ENCODE assay signal across 27 cellular contexts in the genomic region with DNA sequence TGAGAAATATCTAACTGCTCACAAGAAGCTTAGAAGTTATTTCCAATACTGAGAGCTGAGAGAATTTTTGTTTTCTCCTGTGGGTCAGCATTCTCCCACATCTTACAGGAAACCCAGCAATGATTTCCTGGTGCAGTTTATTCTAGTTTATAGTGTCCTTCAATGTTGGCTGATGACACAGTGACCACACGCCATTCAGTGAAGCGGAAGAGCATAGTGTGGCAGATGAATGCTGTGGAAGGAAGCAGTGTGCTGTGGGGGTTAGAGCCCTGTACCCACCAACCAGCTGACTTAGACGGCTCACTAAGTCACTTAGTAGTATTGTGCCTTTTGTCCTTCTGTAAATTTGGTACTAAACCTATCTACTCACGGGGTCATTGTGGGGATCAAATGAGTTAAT. TPM values are rescaled to one million over a fixed set of nuclear protein-coding genes. Genes with fewer than 3 reads are reported as not detected.
DNase-seq lines count a peak whose midpoint lies in the region; ATAC-seq, FAIRE-seq and TF ChIP-seq lines count a peak whose summit lies in the region.
"Had no signal": no experiment of that assay in that cellular context is flagged by ENCODE, and none has a peak within 500 bp of the region (broad histone marks: within the 10 kb centered on the region; RNA-seq: fewer than 3 reads in every experiment).

No MANE protein-coding gene starts in this region.

- H3K56ac ChIP-seq in H1 (replicated peaks; ENCODE audit: insufficient read length, low read depth, low read length) = no peak overlapping the region

- no peak for TF ChIP-seq CTCF in right lobe of liver (IDR thresholded peaks at IDR 0.05)
- no peak for TF ChIP-seq CTCF in HepG2 (CRISPR knock-in tag; IDR thresholded peaks at IDR 0.05)
- no peak for TF ChIP-seq CTCF in H1 (IDR thresholded peaks at IDR 0.05; ENCODE audit: control extremely low read depth in 1 of 3, insufficient read depth in 1 of 3, low read depth in 1 of 3, low read length in 3 of 3)
- TF ChIP-seq CTCF in mucosa of descending colon (IDR thresholded peaks at IDR 0.05) = no peak
- no peak for TF ChIP-seq CTCF in type B pancreatic cell (conservative IDR thresholded peaks at IDR 0.05)

- H3K36me3 ChIP-seq in right lobe of liver = no peaks in the 10 kb centered on the region
- H3K36me3 ChIP-seq in HepG2 (replicated peaks in 1 of 2; ENCODE audit: control insufficient read depth in 1 of 2, insufficient read depth in 2 of 2, low read length in 2 of 2) = no peaks in the 10 kb centered on the region
- no peaks in the 10 kb centered on the region for H3K36me3 ChIP-seq in H1 (ENCODE audit: control insufficient read depth in 2 of 4, insufficient read depth in 4 of 4, low read length in 3 of 4)
- H3K36me3 ChIP-seq in mucosa of descending colon (ENCODE audit: low read depth) = no peaks in the 10 kb centered on the region
- H3K36me3 ChIP-seq: BE2C, MG63 had no signal

- H4K91ac ChIP-seq in H1 (replicated peaks; ENCODE audit: insufficient read length, low read length) = no peak overlapping the region

- H3K36me3 Mint-ChIP-seq in type B pancreatic cell = no peaks in the 10 kb centered on the region
- H3K36me3 Mint-ChIP-seq: CD14-positive monocyte; CD8-positive, alpha-beta memory T cell had no signal

- no peak overlapping the region for H2BK120ac ChIP-seq in H1 (replicated peaks; ENCODE audit: low read depth, low read length)

- POLR2A ChIA-PET in HepG2 (lab: Yijun Ruan, JAX) = no interaction called here
- POLR2A ChIA-PET in H1 (lab: Charles Lee; ENCODE audit: partially characterized antibody) = interaction anchor here (0.5 kb wide), 1 partner anchor 633 kb away, joined by 4 read pairs; no protein-coding TSS in a partner anchor

- no peak overlapping the region for H2AFZ ChIP-seq in HepG2 (ENCODE audit: low read length)
- H2AFZ ChIP-seq in H1 (ENCODE audit: low read length) = no peak overlapping the region

- FAIRE-seq in HepG2 (lab: Jason Lieb, UNC) (no peak), H1 (lab: Jason Lieb, UNC) (no peak)
- FAIRE-seq: GM12892, GM19239, H54 had no signal

- H3K79me2 ChIP-seq in HepG2 (ENCODE audit: insufficient read depth, low read length) (no peaks in the 10 kb centered on the region), H1 (ENCODE audit: control insufficient read depth in 1 of 2, insufficient read depth in 2 of 2, low read length in 2 of 2) (peaks cover 0 to 3% of the 10 kb centered on the region in 2 experiments; a peak in 1 of 4 replicates)

- H3K9ac ChIP-seq in HepG2 (ENCODE audit: insufficient read depth, low read depth, low read length) = no peak overlapping the region
- H3K9ac ChIP-seq in H1 (replicated peaks in 1 of 4; ENCODE audit: extremely low read depth in 1 of 4, low read depth in 3 of 4, low read length in 3 of 4) = no peak overlapping the region; a peak in 1 of 7 replicates

- TF ChIP-seq EP300 in HepG2 (IDR thresholded peaks at IDR 0.05; ENCODE audit: low read depth in 2 of 2, low read length in 2 of 2) = no peak
- TF ChIP-seq EP300 in HepG2 (CRISPR knock-in tag; IDR thresholded peaks at IDR 0.05; ENCODE audit: borderline replicate concordance) = no peak
- no peak for TF ChIP-seq EP300 in H1 (IDR thresholded peaks at IDR 0.05; ENCODE audit: borderline replicate concordance in 1 of 2, low read depth in 2 of 2, low read length in 2 of 2)

- H3K79me1 ChIP-seq in H1 (ENCODE audit: low read depth, low read length) = no peaks in the 10 kb centered on the region

- peak overlapping the region in 1 of 3 donors; percentile 15 for H3K27ac ChIP-seq in right lobe of liver
- H3K27ac ChIP-seq in HepG2 (ENCODE audit: extremely low read length, insufficient read depth, low read length) = no peak overlapping the region
- H3K27ac ChIP-seq in H1 (ENCODE audit: low read depth, low read length) = no peak overlapping the region
- H3K27ac ChIP-seq: 22Rv1 had no signal

- BruUV-seq in HepG2 (replicated peaks; lab: Mats Ljungman, UMichigan) = no TSS peak

- ATAC-seq in right lobe of liver (peak; percentile 57 to 71 (median 62)), HepG2 (no peak), mucosa of descending colon (peak; percentile 10), Right ventricle myocardium superior (ENCODE audit: poor library complexity) (no peak)

- H3K4ac ChIP-seq in H1 (replicated peaks; ENCODE audit: insufficient read length, low read depth, low read length) = no peak overlapping the region

- TF ChIP-seq RAD21 in HepG2 (CRISPR knock-in tag; IDR thresholded peaks at IDR 0.05) = no peak
- TF ChIP-seq RAD21 in H1 (IDR thresholded peaks at IDR 0.05 in 1 of 2, conservative IDR thresholded peaks at IDR 0.05 in 1 of 2; ENCODE audit: low read depth in 2 of 2, low read length in 2 of 2) = no peak

- H3K18ac ChIP-seq in H1 (ENCODE audit: extremely low read depth, low read length) = no peak overlapping the region

- CTCF ChIA-PET in HepG2 (lab: Yijun Ruan, JAX; ENCODE audit: low intra/inter-chr PET ratio, low total read pairs) = no interaction called here
- CTCF ChIA-PET in H1 (lab: Charles Lee; ENCODE audit: partially characterized antibody) = interaction anchor here (0.6 to 1.1 kb wide), 2 partner anchors 12 to 209 kb away, joined by 3 to 4 read pairs; no protein-coding TSS in a partner anchor

- in situ Hi-C loops in HepG2 (cut with HindIII; ENCODE audit: extremely low pct_ligation_motif_present, low pct_unique_long_range_greater_than_20kb) = no loop called here

- H3K4me2 ChIP-seq in HepG2 (ENCODE audit: low read depth, low read length) (no peak overlapping the region), H1 (ENCODE audit: insufficient read depth in 1 of 2, low read depth in 2 of 2, low read length in 2 of 2) (no peak overlapping the region; a peak in 1 of 4 replicates)

- TF ChIP-seq POLR2A in right lobe of liver (IDR thresholded peaks at IDR 0.05) (peak; percentile 14), HepG2 (IDR thresholded peaks at IDR 0.05; ENCODE audit: insufficient read depth in 1 of 2, low read depth in 2 of 2, low read length in 2 of 2) (no peak), H1 (IDR thresholded peaks at IDR 0.05; ENCODE audit: control extremely low read depth in 1 of 2, low read depth in 2 of 2, low read length in 2 of 2) (no peak)

- no peak overlapping the region for H3K27ac Mint-ChIP-seq in type B pancreatic cell
- H3K27ac Mint-ChIP-seq: CD14-positive monocyte had no signal

- no peak overlapping the region for H4K8ac ChIP-seq in H1 (ENCODE audit: extremely low read depth, insufficient read depth, low read length)

- H3K27me3 Mint-ChIP-seq in type B pancreatic cell = peaks cover 57% of the 10 kb centered on the region

- H4K5ac ChIP-seq in H1 (ENCODE audit: insufficient read length, low read depth, low read length) = no peak overlapping the region

- no peak overlapping the region for H2AK5ac ChIP-seq in H1 (ENCODE audit: low read depth, low read length)

- no peak overlapping the region for H2BK5ac ChIP-seq in H1 (ENCODE audit: low read depth, low read length)

- DNase-seq in right lobe of liver = no peak
- DNase-seq in HepG2 (ENCODE audit: low spot score) = no peak
- DNase-seq in H1 (ENCODE audit: low read depth in 1 of 2, low spot score in 2 of 2) = no peak
- no peak for DNase-seq in mucosa of descending colon
- DNase-seq in type B pancreatic cell (ENCODE audit: extremely low spot score, unreplicated experiment) = no peak
- no peak for DNase-seq in AG20443 (ENCODE audit: low spot score)
- DNase-seq in NOMO-1 (lab: John Stamatoyannopoulos, UW; ENCODE audit: unreplicated experiment in 2 of 2) = no peak
- no peak for DNase-seq in Right ventricle myocardium superior
- DNase-seq: BE2C; CD8-positive, alpha-beta memory T cell; DMS153; DND-41; KBM-7; MG63; NCI-H1105 treated with DMSO at 0.1 percent for 48 hours; NCI-H146; NCI-H2029; NCI-H446 treated with DMSO at 0.1 percent for 48 hours; NCI-H69; OCI-M1 had no signal

- 55% methylated on average over 4 of the region's 4 CpGs for WGBS in right lobe of liver (ENCODE audit: insufficient coverage, low coverage, low lambda C conversion rate, missing lambda C conversion rate)
- WGBS in HepG2 (ENCODE audit: low lambda C conversion rate) = 29% methylated on average over 4 of the region's 4 CpGs
- WGBS in H1 (ENCODE audit: extremely low coverage in 1 of 2, insufficient coverage in 1 of 2, insufficient read length in 1 of 2, insufficient replicate concordance in 2 of 2, low coverage in 1 of 2, low lambda C conversion rate in 2 of 2, missing lambda C conversion rate in 1 of 2), 2 experiments = 90% methylated on average over 4 of the region's 4 CpGs; no CpG with 5 or more reads in 1 of the 2 experiments

- H3K9me3 Mint-ChIP-seq in type B pancreatic cell = no peaks in the 10 kb centered on the region
- H3K9me3 Mint-ChIP-seq: CD8-positive, alpha-beta memory T cell had no signal

- H3K4me1 ChIP-seq in right lobe of liver (no peaks in the 10 kb centered on the region), HepG2 (ENCODE audit: insufficient read depth, low read length) (no peaks in the 10 kb centered on the region), H1 (replicated peaks in 1 of 4; ENCODE audit: control insufficient read depth in 3 of 4, insufficient read depth in 4 of 4, low read length in 3 of 4) (peaks cover 0 to 8% (median 3%) of the 10 kb centered on the region in 4 experiments; a peak in 5 of 7 replicates), mucosa of descending colon (ENCODE audit: low read depth) (no peaks in the 10 kb centered on the region)
- H3K4me1 ChIP-seq: BE2C had no signal

- H3K23ac ChIP-seq in H1 (ENCODE audit: insufficient read length) = no peak overlapping the region

- H3K23me2 ChIP-seq in H1 (ENCODE audit: low read depth, low read length) = peaks cover 15% of the 10 kb centered on the region

- H2BK15ac ChIP-seq in H1 (ENCODE audit: low read length) = no peak overlapping the region

- no peak overlapping the region for H3K4me3 ChIP-seq in right lobe of liver
- H3K4me3 ChIP-seq in HepG2 (replicated peaks in 1 of 3; ENCODE audit: insufficient read depth in 1 of 3, low read depth in 2 of 3, low read length in 3 of 3) = no peak overlapping the region
- no peak overlapping the region for H3K4me3 ChIP-seq in H1 (ENCODE audit: extremely low read depth in 1 of 4, insufficient read depth in 2 of 4, low read depth in 3 of 4, low read length in 4 of 4)
- no peak overlapping the region for H3K4me3 ChIP-seq in mucosa of descending colon
- H3K4me3 ChIP-seq: MG63 had no signal

- H3K14ac ChIP-seq in H1 (ENCODE audit: insufficient read length) = no peak overlapping the region

- intact Hi-C loops in right lobe of liver (cut with DNase I) = no loop called here
- intact Hi-C loops in HepG2 (cut with micrococcal nuclease; ENCODE audit: unreplicated experiment) = no loop called here
- intact Hi-C loops in mucosa of descending colon (cut with DNase I, micrococcal nuclease) = no loop called here
- intact Hi-C loops in Right ventricle myocardium superior (cut with DNase I) = no loop called here

- H2BK20ac ChIP-seq in H1 (ENCODE audit: low read length) = no peak overlapping the region

- H3K4me1 Mint-ChIP-seq in type B pancreatic cell (ENCODE audit: unreplicated experiment) = peaks cover 15% of the 10 kb centered on the region

- H4K20me1 ChIP-seq in HepG2 (ENCODE audit: insufficient read depth, low read length) = no peaks in the 10 kb centered on the region
- H4K20me1 ChIP-seq in H1 (replicated peaks in 1 of 2; ENCODE audit: control insufficient read depth in 1 of 2, insufficient read depth in 2 of 2, low read length in 2 of 2) = no peaks in the 10 kb centered on the region

- peak overlapping the region; percentile 5; the same call in 1 of the 2 replicates for H2BK12ac ChIP-seq in H1 (ENCODE audit: low read depth, low read length)

- H3K9me3 ChIP-seq in right lobe of liver = no peaks in the 10 kb centered on the region
- no peaks in the 10 kb centered on the region for H3K9me3 ChIP-seq in HepG2 (ENCODE audit: low read length)
- no peaks in the 10 kb centered on the region for H3K9me3 ChIP-seq in H1 (ENCODE audit: insufficient read depth in 2 of 2, low read depth in 1 of 2, low read length in 1 of 2)
- H3K9me3 ChIP-seq in mucosa of descending colon = no peaks in the 10 kb centered on the region
- H3K9me3 ChIP-seq: BE2C, MG63 had no signal

- H3K4me3 Mint-ChIP-seq in type B pancreatic cell = peak overlapping the region; percentile 33
- H3K4me3 Mint-ChIP-seq: CD8-positive, alpha-beta memory T cell had no signal

- H3K27me3 ChIP-seq in right lobe of liver (no peaks in the 10 kb centered on the region), HepG2 (ENCODE audit: control insufficient read depth in 1 of 2, insufficient read depth in 2 of 2, low read length in 2 of 2) (peaks cover 1 to 24% of the 10 kb centered on the region in 2 experiments; a peak in 4 of 5 replicates), H1 (replicated peaks in 1 of 4; ENCODE audit: control insufficient read depth in 3 of 4, extremely low read depth in 1 of 4, insufficient read depth in 3 of 4, low read length in 3 of 4) (peaks cover 0 to 22% (median 14%) of the 10 kb centered on the region in 4 experiments; a peak in 6 of 7 replicates)
- H3K27me3 ChIP-seq: MG63 had no signal

RNA-seq across cellular contexts. Expression of gene TMEM26, which starts 1.4 kb away (rescaled TPM):
- total RNA-seq in right lobe of liver (1 to 10 TPM in 2 of 6 experiments, under 1 TPM in 4; 0.42 to 3.8 (median 0.77) TPM), HepG2 (2016; rRNA removed; fragmentation: Illumina TruSeq; extraction: Trizol) (not detected in 2 replicates), mucosa of descending colon (1 to 10 TPM in 1 of 3 donors, under 1 TPM in 2; 0.75 to 1.2 (median 0.95) TPM), type B pancreatic cell (ENCODE audit: low replicate concordance) (0.79 and 3.4 TPM in 2 replicates), Right ventricle myocardium superior (0.54 TPM)
- not detected in 2 replicates for total RNA-seq in HepG2 (2016; cell fraction: cytosol; rRNA removed; fragmentation: Illumina TruSeq; extraction: Trizol; ENCODE audit: low read depth)
- total RNA-seq in HepG2 (2016; cell fraction: insoluble cytoplasmic fraction; rRNA removed; fragmentation: Illumina TruSeq; extraction: Trizol) = not detected in 2 replicates
- not detected in 2 replicates for total RNA-seq in HepG2 (2016; cell fraction: membrane; rRNA removed; fragmentation: Illumina TruSeq; extraction: Trizol)
- total RNA-seq in HepG2 (2016; cell fraction: nucleus; rRNA removed; fragmentation: Illumina TruSeq; extraction: Trizol) = not detected in 2 replicates
- polyA plus RNA-seq in HepG2 (2011; rRNA removed) (not detected in 2 replicates), H1 (2011; rRNA removed) (0.77 and 1.6 TPM in 2 replicates)
- polyA plus RNA-seq in HepG2 (2011; cell fraction: cytosol; rRNA removed) = not detected in 2 replicates
- polyA plus RNA-seq in HepG2 (2011; cell fraction: nucleus; rRNA removed) = not detected in 2 replicates
- not detected in 2 replicates for polyA plus RNA-seq in HepG2 (2012)
- not detected in 2 replicates for polyA plus RNA-seq in HepG2 (2016; cell fraction: cytosol; fragmentation: Illumina TruSeq; extraction: Trizol; ENCODE audit: low read depth)
- polyA plus RNA-seq in HepG2 (2016; cell fraction: insoluble cytoplasmic fraction; fragmentation: Illumina TruSeq; extraction: Trizol; ENCODE audit: low read depth) = not detected in 2 replicates
- polyA plus RNA-seq in HepG2 (2016; cell fraction: membrane; fragmentation: Illumina TruSeq; extraction: Trizol; ENCODE audit: low read depth) = not detected in 2 replicates
- polyA plus RNA-seq in HepG2 (2016; cell fraction: nucleus; fragmentation: Illumina TruSeq; extraction: Trizol; ENCODE audit: insufficient read depth, low read depth) = not detected in 2 replicates
- polyA minus RNA-seq in HepG2 (2011; rRNA and poly(A)+ RNA removed; ENCODE audit: low replicate concordance) = not detected in 2 replicates
- not detected in 2 replicates for polyA minus RNA-seq in HepG2 (2011; cell fraction: cytosol; rRNA and poly(A)+ RNA removed)
- polyA minus RNA-seq in HepG2 (2011; cell fraction: nucleus; rRNA and poly(A)+ RNA removed) = not detected in 2 replicates
- total RNA-seq in H1 (2021; fragmentation: NEBNext Ultra II Directional; extraction: Animal tissue kit (Norgen Biotek cat#: 25700)) = 1.9 and 2.8 TPM in 2 replicates
- polyA plus RNA-seq in H1 (2011; cell fraction: cytosol; rRNA removed) = 1.7 TPM
- 1.1 TPM for polyA plus RNA-seq in H1 (2011; cell fraction: nucleus; rRNA removed)
- 1.0 to 3.0 TPM (median 2.4 TPM) in 4 replicates for polyA plus RNA-seq in H1 (2012, experiment 1 of 2)
- polyA plus RNA-seq in H1 (2012, experiment 2 of 2) = 0.56 TPM
- polyA plus RNA-seq in H1 (2013, experiment 1 of 2) = 2.8 TPM
- polyA plus RNA-seq in H1 (2013, experiment 2 of 2) = 4.0 TPM
- polyA minus RNA-seq in H1 (2011; rRNA and poly(A)+ RNA removed) = 2.0 and 3.4 TPM in 2 replicates
- polyA minus RNA-seq in H1 (2011; cell fraction: cytosol; rRNA and poly(A)+ RNA removed) = 1.4 TPM
- polyA minus RNA-seq in H1 (2011; cell fraction: nucleus; rRNA and poly(A)+ RNA removed) = 4.1 TPM
- total RNA-seq: CD8-positive, alpha-beta memory T cell; HT1080; SK-MEL-5 had no signal
- polyA plus RNA-seq: CD14-positive monocyte; CD8-positive, alpha-beta memory T cell had no signal

Comparison
In these comparisons a context has a peak if more than half of its experiments do, and no peak if none do; other contexts are left out.
1. ATAC-seq: peak in right lobe of liver (4 of 4) and mucosa of descending colon (single experiment); none in HepG2 (single experiment) and Right ventricle myocardium superior (single experiment).